In the genomic region with DNA sequence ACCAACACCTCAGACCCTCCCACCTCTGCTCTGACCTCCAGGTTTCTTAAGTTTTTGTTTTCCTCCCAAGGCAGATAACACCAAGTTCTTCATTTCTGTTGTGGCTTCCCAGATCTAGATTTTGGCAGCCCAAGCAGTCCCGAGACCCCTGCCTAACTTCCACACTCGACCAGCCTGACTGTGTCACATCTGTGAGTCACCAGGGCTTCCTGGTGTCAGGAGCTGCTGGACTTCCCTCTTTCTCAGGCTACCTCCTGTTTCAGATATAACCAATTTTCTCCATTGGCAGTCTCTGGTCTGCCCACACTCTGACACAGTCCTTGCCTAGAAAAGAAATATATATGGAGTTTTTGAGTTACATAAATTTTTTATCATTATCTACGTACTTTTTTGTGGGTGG, we compare ENCODE assay signal across 12 cellular contexts. TPM values are rescaled to one million over a fixed set of nuclear protein-coding genes. Genes with fewer than 3 reads are reported as not detected.
DNase-seq lines count a peak whose midpoint lies in the region; ATAC-seq and TF ChIP-seq lines count a peak whose summit lies in the region.
"Had no signal": no experiment of that assay in that cellular context is flagged by ENCODE, and none has a peak within 500 bp of the region (broad histone marks: within the 10 kb centered on the region; RNA-seq: fewer than 3 reads in every experiment).

No MANE protein-coding gene starts in this region.

- H3K36me3 ChIP-seq in left ventricle myocardium inferior (no peaks in the 10 kb centered on the region), right atrium auricular region (no peaks in the 10 kb centered on the region), adrenal gland (replicated peaks in 1 of 2) (no peaks in the 10 kb centered on the region), mesenchymal stem cell (ENCODE audit: control insufficient read depth in 1 of 2, insufficient read depth in 2 of 2, low read depth in 1 of 2, low read length in 2 of 2) (no peaks in the 10 kb centered on the region), PC-3 (ENCODE audit: low read depth, low read length) (no peaks in the 10 kb centered on the region)

- no peak overlapping the region for H3K4me3 Mint-ChIP-seq in CD4-positive, alpha-beta T cell
- no peak overlapping the region for H3K4me3 Mint-ChIP-seq in immature natural killer cell
- H3K4me3 Mint-ChIP-seq: activated naive CD4-positive, alpha-beta T cell treated with anti-CD3 and anti-CD28 coated beads for 36 hours had no signal

- H3K18ac ChIP-seq in mesenchymal stem cell (ENCODE audit: low read depth in 1 of 2, low read length in 2 of 2): peak overlapping the region; percentile 79 to 80

- H3K4me3 ChIP-seq in left ventricle myocardium inferior (no peak overlapping the region), right atrium auricular region (no peak overlapping the region), adrenal gland (no peak overlapping the region), mesenchymal stem cell (ENCODE audit: insufficient read depth in 1 of 2, low read depth in 1 of 2, low read length in 2 of 2) (peak overlapping the region in 1 of 2 experiments; percentile 14), PC-3 (ENCODE audit: low read length) (no peak overlapping the region)

- no peaks in the 10 kb centered on the region for H3K36me3 Mint-ChIP-seq in CD4-positive, alpha-beta T cell (ENCODE audit: low read depth)
- H3K36me3 Mint-ChIP-seq in immature natural killer cell: peaks cover 0 to 3% (median 0%) of the 10 kb centered on the region in 3 donors

- peak overlapping the region in 1 of 2 experiments; percentile 59 for H2BK12ac ChIP-seq in mesenchymal stem cell (ENCODE audit: low read length in 2 of 2)

- H3K79me1 ChIP-seq in mesenchymal stem cell (replicated peaks; ENCODE audit: low read length, poor library complexity, severe bottlenecking): no peaks in the 10 kb centered on the region

- peak overlapping the region; percentile 11 to 68 for H3K4ac ChIP-seq in mesenchymal stem cell (ENCODE audit: low read depth in 1 of 2, low read length in 2 of 2)

- no peak overlapping the region for H2AFZ ChIP-seq in mesenchymal stem cell (ENCODE audit: low read depth, low read length)
- H2AFZ ChIP-seq in PC-3 (ENCODE audit: low read length): no peak overlapping the region

- 52 to 73% (median 58%) methylated on average over 3 of the region's 3 CpGs for WGBS in adrenal gland, 4 donors
- 39% methylated on average over 3 of the region's 3 CpGs for WGBS in mesenchymal stem cell

- H4K8ac ChIP-seq in mesenchymal stem cell (ENCODE audit: low read length): no peak overlapping the region

- in situ Hi-C loops in GM13976 (cut with MboI; ENCODE audit: low sequenced_read_pairs, unreplicated experiment): loop anchor here (25.0 kb wide), 1 partner anchor 971 kb away; no protein-coding TSS in a partner anchor

- TF ChIP-seq CTCF in left ventricle myocardium inferior (IDR thresholded peaks at IDR 0.05; ENCODE audit: borderline replicate concordance): no peak
- no peak for TF ChIP-seq CTCF in right atrium auricular region (IDR thresholded peaks at IDR 0.05)
- no peak for TF ChIP-seq CTCF in adrenal gland (IDR thresholded peaks at IDR 0.05)
- no peak for TF ChIP-seq CTCF in CD4-positive, alpha-beta T cell (IDR thresholded peaks at IDR 0.05)
- TF ChIP-seq CTCF in GM13976 (IDR thresholded peaks at IDR 0.05; ENCODE audit: borderline replicate concordance, control extremely low read depth, extremely low read depth, insufficient read depth, missing control alignments): no peak
- no peak for TF ChIP-seq CTCF in PC-3 (conservative IDR thresholded peaks at IDR 0.05; ENCODE audit: low read depth, low read length)

- no peaks in the 10 kb centered on the region for H3K79me2 ChIP-seq in PC-3 (ENCODE audit: low read length)

- H3K9ac ChIP-seq in mesenchymal stem cell (ENCODE audit: low read length): peak overlapping the region; percentile 58
- no peak overlapping the region for H3K9ac ChIP-seq in PC-3 (ENCODE audit: low read length)

- H3K4me1 Mint-ChIP-seq in CD4-positive, alpha-beta T cell (ENCODE audit: low read depth): peaks cover 12% of the 10 kb centered on the region
- peaks cover 1 to 7% of the 10 kb centered on the region in 2 donors for H3K4me1 Mint-ChIP-seq in immature natural killer cell

- H2BK5ac ChIP-seq in mesenchymal stem cell (ENCODE audit: low read depth, low read length, poor library complexity, severe bottlenecking): no peak overlapping the region

- H3K9me2 ChIP-seq in PC-3 (replicated peaks; ENCODE audit: low read length): no peaks in the 10 kb centered on the region

- no peak overlapping the region for H2BK120ac ChIP-seq in mesenchymal stem cell (ENCODE audit: low read depth, low read length)

- no peak overlapping the region for H3K23ac ChIP-seq in mesenchymal stem cell (ENCODE audit: low read length in 2 of 2)

- no peaks in the 10 kb centered on the region for H3K27me3 ChIP-seq in left ventricle myocardium inferior (ENCODE audit: low read depth)
- H3K27me3 ChIP-seq in right atrium auricular region: no peaks in the 10 kb centered on the region
- H3K27me3 ChIP-seq in adrenal gland: no peaks in the 10 kb centered on the region
- no peaks in the 10 kb centered on the region for H3K27me3 ChIP-seq in mesenchymal stem cell (ENCODE audit: control insufficient read depth in 1 of 2, insufficient read depth in 1 of 2, low read length in 2 of 2)
- H3K27me3 ChIP-seq in CD4-positive, alpha-beta T cell (ENCODE audit: control insufficient read depth, insufficient read depth, low read length): no peaks in the 10 kb centered on the region
- H3K27me3 ChIP-seq in PC-3 (ENCODE audit: low read length): no peaks in the 10 kb centered on the region

- H2AK5ac ChIP-seq in mesenchymal stem cell (ENCODE audit: low read length, severe bottlenecking): no peak overlapping the region

- H3K9me3 Mint-ChIP-seq in CD4-positive, alpha-beta T cell: no peaks in the 10 kb centered on the region
- H3K9me3 Mint-ChIP-seq in immature natural killer cell: no peaks in the 10 kb centered on the region
- H3K9me3 Mint-ChIP-seq: activated naive CD4-positive, alpha-beta T cell treated with anti-CD3 and anti-CD28 coated beads for 36 hours had no signal

- intact Hi-C loops in left ventricle myocardium inferior (cut with micrococcal nuclease): no loop called here
- intact Hi-C loops in adrenal gland (cut with DNase I): no loop called here
- intact Hi-C loops in CD4-positive, alpha-beta T cell (cut with DNase I, micrococcal nuclease): no loop called here
- intact Hi-C loops in PC-3 (cut with micrococcal nuclease): no loop called here

- DNase-seq in left ventricle myocardium inferior: no peak
- DNase-seq in right atrium auricular region (ENCODE audit: low spot score): no peak
- peak in 6 of 7 donors; percentile 24 to 64 (median 42) for DNase-seq in adrenal gland
- peak; percentile 77 for DNase-seq in mesenchymal stem cell
- no peak for DNase-seq in CD4-positive, alpha-beta T cell
- no peak for DNase-seq in GM13976 (ENCODE audit: low spot score)
- no peak for DNase-seq in immature natural killer cell
- DNase-seq in PC-3: no peak
- DNase-seq: activated naive CD4-positive, alpha-beta T cell treated with anti-CD3 and anti-CD28 coated beads for 36 hours; NCI-H2081 treated with DMSO at 0.1 percent for 48 hours; stimulated activated CD8-positive, alpha-beta memory T cell treated with anti-CD3 and anti-CD28 coated beads, Interleukin-4, amount 100 ng/mL, for 48 hours had no signal

- H3K4me1 ChIP-seq in left ventricle myocardium inferior (peaks cover 23% of the 10 kb centered on the region), right atrium auricular region (no peaks in the 10 kb centered on the region), adrenal gland (replicated peaks in 1 of 2) (peaks cover 0 to 4% of the 10 kb centered on the region in 2 donors), mesenchymal stem cell (ENCODE audit: control insufficient read depth, insufficient read depth, low read depth, low read length) (peaks cover 1% of the 10 kb centered on the region), PC-3 (ENCODE audit: insufficient read depth, low read length) (0 out of 2 replicates have a peak, but pooled peaks cover 5% of the 10 kb centered on the region)

- H3K27ac Mint-ChIP-seq in CD4-positive, alpha-beta T cell: no peak overlapping the region
- H3K27ac Mint-ChIP-seq in immature natural killer cell: no peak overlapping the region
- H3K27ac Mint-ChIP-seq: activated naive CD4-positive, alpha-beta T cell treated with anti-CD3 and anti-CD28 coated beads for 36 hours had no signal

- no peak for ATAC-seq in CD4-positive, alpha-beta T cell (ENCODE audit: poor library complexity)
- no peak for ATAC-seq in PC-3

- H3K4me2 ChIP-seq in mesenchymal stem cell (ENCODE audit: low read length, poor library complexity, severe bottlenecking) (no peak overlapping the region), PC-3 (ENCODE audit: low read length) (no peak overlapping the region)

- no peaks in the 10 kb centered on the region for H3K27me3 Mint-ChIP-seq in CD4-positive, alpha-beta T cell
- peaks cover 0 to 5% (median 3%) of the 10 kb centered on the region in 3 donors for H3K27me3 Mint-ChIP-seq in immature natural killer cell (ENCODE audit: low read depth in 3 of 3)

- no peak overlapping the region for H4K91ac ChIP-seq in mesenchymal stem cell (ENCODE audit: low read length)

- no peaks in the 10 kb centered on the region for H4K20me1 ChIP-seq in PC-3 (ENCODE audit: low read length)

- H3K27ac ChIP-seq in left ventricle myocardium inferior (replicated peaks) (peak overlapping the region; percentile 55), right atrium auricular region (peak overlapping the region in 1 of 2 donors; percentile 59), adrenal gland (peak overlapping the region in 2 of 5 donors; percentile 26 to 45), mesenchymal stem cell (ENCODE audit: low read length, poor library complexity, severe bottlenecking) (no peak overlapping the region), PC-3 (ENCODE audit: low read length) (no peak overlapping the region)
- H3K27ac ChIP-seq in CD4-positive, alpha-beta T cell (ENCODE audit: low read depth, low read length): no peak overlapping the region

- POLR2A ChIA-PET in CD4-positive, alpha-beta T cell (lab: Charles Lee): interaction anchor here (0.9 to 2.3 kb wide), 4 partner anchors 20 to 298 kb away, joined by 4 to 9 read pairs (median 7); no protein-coding TSS in a partner anchor
- POLR2A ChIA-PET in PC-3 (lab: Charles Lee; ENCODE audit: unreplicated experiment): no interaction called here

- no peak for TF ChIP-seq POLR2A in adrenal gland (IDR thresholded peaks at IDR 0.05)

- H3K9me3 ChIP-seq in left ventricle myocardium inferior (replicated peaks): no peaks in the 10 kb centered on the region
- H3K9me3 ChIP-seq in right atrium auricular region: no peaks in the 10 kb centered on the region
- no peaks in the 10 kb centered on the region for H3K9me3 ChIP-seq in adrenal gland (replicated peaks in 1 of 3)
- no peaks in the 10 kb centered on the region for H3K9me3 ChIP-seq in mesenchymal stem cell (ENCODE audit: control insufficient read depth, low read length)
- H3K9me3 ChIP-seq in CD4-positive, alpha-beta T cell (ENCODE audit: control insufficient read depth, low read length): no peaks in the 10 kb centered on the region
- H3K9me3 ChIP-seq in PC-3 (ENCODE audit: low read length): no peaks in the 10 kb centered on the region

- no peak overlapping the region for H2BK15ac ChIP-seq in mesenchymal stem cell (ENCODE audit: low read depth, poor library complexity, severe bottlenecking)

- CTCF ChIA-PET in CD4-positive, alpha-beta T cell (lab: Charles Lee): interaction anchor here (0.7 kb wide), 1 partner anchor 35 kb away, joined by 3 read pairs; no protein-coding TSS in a partner anchor
- CTCF ChIA-PET in PC-3 (lab: Charles Lee): interaction anchor here (0.6 kb wide), 1 partner anchor 36 kb away, joined by 3 read pairs; no protein-coding TSS in a partner anchor

- no TSS peak for BruUV-seq in PC-3 (replicated peaks; lab: Mats Ljungman, UMichigan)

- H3K14ac ChIP-seq in mesenchymal stem cell (ENCODE audit: low read length in 2 of 2): peak overlapping the region in 1 of 2 experiments; percentile 41

- H3F3A ChIP-seq in PC-3 (ENCODE audit: low read length, unreplicated experiment): no peaks in the 10 kb centered on the region

RNA-seq across cellular contexts. Expression of gene CCN6, which starts 46.1 kb away (rescaled TPM):
- total RNA-seq in left ventricle myocardium inferior (not detected), right atrium auricular region (not detected), adrenal gland (not detected), PC-3 (2014; rRNA removed) (not detected in 2 replicates)
- polyA plus RNA-seq in adrenal gland (not detected), immature natural killer cell (not detected)
- not detected for polyA plus RNA-seq in mesenchymal stem cell (2013, experiment 1 of 2)
- 0.05 TPM for polyA plus RNA-seq in mesenchymal stem cell (2013, experiment 2 of 2)
- not detected for total RNA-seq in CD4-positive, alpha-beta T cell
- polyA plus RNA-seq: AG04450 had no signal

Comparison
In these comparisons a context has a peak if more than half of its experiments do, and no peak if none do; other contexts are left out.
1. DNase-seq: peak in adrenal gland (6 of 7) and mesenchymal stem cell (single experiment); none in left ventricle myocardium inferior (single experiment), right atrium auricular region (single experiment), CD4-positive, alpha-beta T cell (0 of 10), GM13976 (single experiment), immature natural killer cell (0 of 3) and PC-3 (single experiment).